In the genomic region with DNA sequence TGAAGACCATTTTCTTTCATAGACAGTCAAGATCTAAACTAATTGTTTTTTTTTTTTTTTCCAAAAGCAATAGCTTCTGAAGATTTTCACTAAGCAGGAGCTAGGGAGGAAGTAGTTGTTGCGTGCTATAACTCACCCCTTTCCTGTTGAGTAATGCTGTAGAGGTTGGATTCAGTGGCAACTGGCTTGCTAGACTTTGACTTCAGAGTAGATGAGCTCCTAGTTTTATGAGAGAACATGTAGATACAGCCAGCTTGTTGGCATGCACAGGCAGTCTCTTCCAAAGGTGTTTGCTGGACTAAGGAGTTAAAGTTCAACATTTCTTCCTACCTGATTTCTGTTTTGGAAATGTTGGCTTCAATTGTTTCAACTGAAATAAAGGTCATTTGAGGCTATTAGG, we compare ENCODE assay signal across 11 cellular contexts.
A peak's percentile ranks its signal among the peaks of the same experiment; 100 is the strongest.
DNase-seq lines count a peak whose midpoint lies in the region; ATAC-seq lines count a peak whose summit lies in the region.
"Had no signal": no experiment of that assay in that cellular context is flagged by ENCODE, and none has a peak within 500 bp of the region (broad histone marks: within the 10 kb centered on the region; RNA-seq: fewer than 3 reads in every experiment).

No MANE protein-coding gene starts in this region.

- intact Hi-C loops in left colon (cut with DNase I, micrococcal nuclease): loop anchor here (5.0 to 10.0 kb wide), 2 partner anchors 54 to 66 kb away; partner anchors contain the start of gene MXI1 (in 1 of the 2)

- H3K4me3 ChIP-seq in Jurkat, Clone E6-1 (ENCODE audit: low read length): no peak overlapping the region

- H3K36me3 Mint-ChIP-seq in T-helper 2 cell treated with Interferon-gamma antibody and Interleukin-4, amounts not matched to agents 5 μg/mL and 100 μg/mL, for 36 hours (ENCODE audit: low read depth): peaks cover 4% of the 10 kb centered on the region
- H3K36me3 Mint-ChIP-seq: CD8-positive, alpha-beta T cell had no signal

- DNase-seq in CD1c-positive myeloid dendritic cell (ENCODE audit: extremely low spot score): peak; percentile 71
- peak; percentile 23 for DNase-seq in Jurkat, Clone E6-1 (ENCODE audit: low read depth, low spot score)
- no peak for DNase-seq in T-helper 2 cell treated with Interferon-gamma antibody and Interleukin-4, amounts not matched to agents 5 μg/mL and 100 μg/mL, for 36 hours (ENCODE audit: low spot score)
- DNase-seq in left colon: peak in 1 of 2 donors; percentile 70
- DNase-seq in HK-2 (ENCODE audit: unreplicated experiment): no peak
- DNase-seq in NCI-H187 treated with DMSO at 0.1 percent for 48 hours (lab: John Stamatoyannopoulos, UW): no peak
- DNase-seq in NCI-H510A treated with DMSO at 0.1 percent for 48 hours (lab: John Stamatoyannopoulos, UW): no peak
- DNase-seq: CD8-positive, alpha-beta T cell; erythroblast had no signal

- H3K27me3 Mint-ChIP-seq in T-helper 2 cell treated with Interferon-gamma antibody and Interleukin-4, amounts not matched to agents 5 μg/mL and 100 μg/mL, for 36 hours (ENCODE audit: low read depth): peaks cover 27% of the 10 kb centered on the region

- peaks cover 29% of the 10 kb centered on the region for H3K4me1 Mint-ChIP-seq in T-helper 2 cell treated with Interferon-gamma antibody and Interleukin-4, amounts not matched to agents 5 μg/mL and 100 μg/mL, for 36 hours (ENCODE audit: low read depth)

- H3K9me3 Mint-ChIP-seq in T-helper 2 cell treated with Interferon-gamma antibody and Interleukin-4, amounts not matched to agents 5 μg/mL and 100 μg/mL, for 36 hours: no peaks in the 10 kb centered on the region
- H3K9me3 Mint-ChIP-seq: activated T-helper 1 cell treated with anti-CD3 and anti-CD28 coated beads, Interleukin-12 subunit alpha, Interleukin-12 subunit beta, Interleukin-2, Interleukin-4 antibody, amounts not matched to agents 30 ng/mL and 10 ng/mL and 1 ng/mL, durations not matched to agents 14 hours and 24 hours and 36 hours; CD8-positive, alpha-beta T cell had no signal

- ATAC-seq in left colon (peak; percentile 86), GM19395 (IDR thresholded peaks at IDR 0.05; ENCODE audit: unreplicated experiment) (no peak)
- ATAC-seq: CD8-positive, alpha-beta T cell had no signal

- H3K27ac Mint-ChIP-seq in T-helper 2 cell treated with Interferon-gamma antibody and Interleukin-4, amounts not matched to agents 5 μg/mL and 100 μg/mL, for 36 hours: peak overlapping the region; percentile 28
- H3K27ac Mint-ChIP-seq: activated T-helper 1 cell treated with anti-CD3 and anti-CD28 coated beads, Interleukin-12 subunit alpha, Interleukin-12 subunit beta, Interleukin-2, Interleukin-4 antibody, amounts not matched to agents 30 ng/mL and 10 ng/mL and 1 ng/mL, durations not matched to agents 14 hours and 24 hours and 36 hours; CD8-positive, alpha-beta T cell had no signal

- H3K4me3 Mint-ChIP-seq in T-helper 2 cell treated with Interferon-gamma antibody and Interleukin-4, amounts not matched to agents 5 μg/mL and 100 μg/mL, for 36 hours: no peak overlapping the region
- H3K4me3 Mint-ChIP-seq: activated T-helper 1 cell treated with anti-CD3 and anti-CD28 coated beads, Interleukin-12 subunit alpha, Interleukin-12 subunit beta, Interleukin-2, Interleukin-4 antibody, amounts not matched to agents 30 ng/mL and 10 ng/mL and 1 ng/mL, durations not matched to agents 14 hours and 24 hours and 36 hours; CD8-positive, alpha-beta T cell had no signal

Comparison
In these comparisons a context has a peak if more than half of its experiments do, and no peak if none do; other contexts are left out.
1. DNase-seq: peak in CD1c-positive myeloid dendritic cell (single experiment) and Jurkat, Clone E6-1 (single experiment); none in T-helper 2 cell treated with Interferon-gamma antibody and Interleukin-4, amounts not matched to agents 5 μg/mL and 100 μg/mL, for 36 hours (single experiment), HK-2 (single experiment), NCI-H187 treated with DMSO at 0.1 percent for 48 hours (single experiment) and NCI-H510A treated with DMSO at 0.1 percent for 48 hours (single experiment).